Comparison of ENCODE assay signal across 8 cellular contexts in the genomic region with DNA sequence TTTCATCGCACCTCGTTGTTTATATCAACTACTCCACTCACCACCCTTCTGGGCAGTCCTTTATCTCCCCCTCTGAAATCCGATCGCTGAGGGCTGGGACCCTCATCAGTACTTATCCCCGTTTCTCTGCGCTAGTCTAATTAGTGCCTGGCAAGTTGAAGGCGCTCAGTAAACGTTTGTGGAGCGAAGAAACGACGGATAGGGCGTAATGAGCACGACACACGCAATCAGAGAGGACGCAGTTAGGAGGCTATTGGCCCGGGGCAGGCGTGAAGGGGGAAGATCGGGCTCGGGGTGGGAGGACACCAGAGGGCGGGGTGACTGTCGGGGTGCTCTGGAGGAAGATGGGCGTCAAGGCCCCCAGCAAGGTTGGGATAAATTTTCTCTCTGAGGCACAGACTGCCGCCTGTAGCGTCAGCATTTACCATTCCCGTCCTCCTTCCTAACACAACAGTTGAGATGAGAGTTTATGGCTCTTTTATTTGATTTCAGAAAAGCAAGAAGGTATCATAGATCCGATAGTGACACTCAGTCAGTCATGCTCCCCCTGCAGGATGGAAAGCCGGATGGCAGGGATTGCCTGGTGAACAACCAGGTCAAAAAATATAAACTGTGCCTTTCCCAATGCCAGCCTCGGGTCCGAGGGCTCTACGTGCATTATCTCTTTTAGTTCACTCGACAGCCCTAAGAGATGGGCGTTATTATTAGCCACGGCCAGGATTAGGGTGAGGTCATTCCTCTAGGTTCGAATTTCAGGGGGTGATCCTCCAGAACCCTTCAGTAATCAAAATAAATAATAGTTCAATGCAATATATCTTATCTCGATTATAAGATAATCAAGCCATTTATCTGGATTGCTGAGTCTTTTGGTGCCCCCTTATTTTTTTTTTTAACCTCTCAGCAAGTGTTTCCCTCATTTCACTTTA. TPM values are rescaled to one million over a fixed set of nuclear protein-coding genes. Genes with fewer than 3 reads are reported as not detected.
DNase-seq lines count a peak whose midpoint lies in the region; ATAC-seq and TF ChIP-seq lines count a peak whose summit lies in the region.

No MANE protein-coding gene starts in this region.

- intact Hi-C loops in Right ventricle myocardium inferior (cut with DNase I) = no loop called here
- intact Hi-C loops in tibial artery (cut with DNase I; ENCODE audit: low total_unique reads) = loop anchor here (2.0 kb wide), 1 partner anchor 20 kb away; no protein-coding TSS in a partner anchor

- H3K4me1 Mint-ChIP-seq in activated naive CD8-positive, alpha-beta T cell (ENCODE audit: low read depth) = peaks cover 31% of the 10 kb centered on the region

- no peaks in the 10 kb centered on the region for H3K27me3 Mint-ChIP-seq in activated naive CD8-positive, alpha-beta T cell

- ATAC-seq in GM21529 (IDR thresholded peaks at IDR 0.05; ENCODE audit: unreplicated experiment) = peak; percentile 54
- peak; percentile 87 for ATAC-seq in Right ventricle myocardium inferior

- peak overlapping the region; percentile 94 for H2AFZ ChIP-seq in parathyroid adenoma

- no peaks in the 10 kb centered on the region for H3K36me3 Mint-ChIP-seq in activated naive CD8-positive, alpha-beta T cell

- no peaks in the 10 kb centered on the region for H3K27me3 ChIP-seq in BLaER1 treated with 17β-estradiol and CSF1 and Interleukin-3, amounts not matched to agents 10 nM and 100 nM
- H3K27me3 ChIP-seq in parathyroid adenoma (ENCODE audit: control insufficient read depth, insufficient read depth, low read length) (no peaks in the 10 kb centered on the region), tibial artery (no peaks in the 10 kb centered on the region)

- H3K9me3 ChIP-seq in BLaER1 treated with 17β-estradiol and CSF1 and Interleukin-3, amounts not matched to agents 10 nM and 100 nM (replicated peaks in 1 of 11) = no peaks in the 10 kb centered on the region
- H3K9me3 ChIP-seq in parathyroid adenoma (ENCODE audit: control insufficient read depth, low read length) (no peaks in the 10 kb centered on the region), tibial artery (no peaks in the 10 kb centered on the region)

- TF ChIP-seq CTCF in parathyroid adenoma (IDR thresholded peaks at IDR 0.05) = peak; percentile 89
- peak; percentile 85 to 90 for TF ChIP-seq CTCF in tibial artery (IDR thresholded peaks at IDR 0.05)

- H3K36me3 ChIP-seq in BLaER1 treated with 17β-estradiol and CSF1 and Interleukin-3, amounts not matched to agents 10 nM and 100 nM = no peaks in the 10 kb centered on the region
- H3K36me3 ChIP-seq in parathyroid adenoma (ENCODE audit: control insufficient read depth, insufficient read depth, low read length) (no peaks in the 10 kb centered on the region), tibial artery (no peaks in the 10 kb centered on the region)

- no peaks in the 10 kb centered on the region for H3K9me3 Mint-ChIP-seq in activated naive CD8-positive, alpha-beta T cell (ENCODE audit: low read depth)

- peak; percentile 54 for DNase-seq in NCI-H1092 (lab: John Stamatoyannopoulos, UW)
- peak; percentile 67 for DNase-seq in SKM-1 (lab: John Stamatoyannopoulos, UW; ENCODE audit: unreplicated experiment)
- DNase-seq in Right ventricle myocardium inferior (ENCODE audit: missing footprints) = peak; percentile 89
- DNase-seq in tibial artery = peak; percentile 92 to 95

- no peaks in the 10 kb centered on the region for H3K79me2 ChIP-seq in parathyroid adenoma

- H3K4me1 ChIP-seq in BLaER1 treated with 17β-estradiol and CSF1 and Interleukin-3, amounts not matched to agents 10 nM and 100 nM = peaks cover 35 to 64% (median 50%) of the 10 kb centered on the region in 10 experiments
- H3K4me1 ChIP-seq in parathyroid adenoma (peaks cover 3% of the 10 kb centered on the region), tibial artery (peaks cover 0 to 19% (median 13%) of the 10 kb centered on the region in 4 donors)

- H4K20me1 ChIP-seq in BLaER1 treated with 17β-estradiol and CSF1 and Interleukin-3, amounts not matched to agents 10 nM and 100 nM = no peaks in the 10 kb centered on the region

- H3K4me3 ChIP-seq in BLaER1 treated with 17β-estradiol and CSF1 and Interleukin-3, amounts not matched to agents 10 nM and 100 nM = peak overlapping the region; percentile 63 to 76 (median 70)
- peak overlapping the region; percentile 72 for H3K4me3 ChIP-seq in parathyroid adenoma (ENCODE audit: low read depth, low read length)
- peak overlapping the region; percentile 71 to 77 for H3K4me3 ChIP-seq in tibial artery

- H3K4me3 Mint-ChIP-seq in activated naive CD8-positive, alpha-beta T cell = peak overlapping the region; percentile 98

- H3K4me2 ChIP-seq in BLaER1 treated with 17β-estradiol and CSF1 and Interleukin-3, amounts not matched to agents 10 nM and 100 nM = peak overlapping the region; percentile 86 to 99 (median 96)
- H3K4me2 ChIP-seq in parathyroid adenoma (ENCODE audit: low read length) = peak overlapping the region; percentile 89

- peak overlapping the region; percentile 83 to 98 (median 91) for H3K9ac ChIP-seq in BLaER1 treated with 17β-estradiol and CSF1 and Interleukin-3, amounts not matched to agents 10 nM and 100 nM
- peak overlapping the region; percentile 73 for H3K9ac ChIP-seq in parathyroid adenoma

- peak overlapping the region; percentile 98 for H3K27ac Mint-ChIP-seq in activated naive CD8-positive, alpha-beta T cell

- peak overlapping the region; percentile 78 to 98 (median 92) for H3K27ac ChIP-seq in BLaER1 treated with 17β-estradiol and CSF1 and Interleukin-3, amounts not matched to agents 10 nM and 100 nM
- H3K27ac ChIP-seq in parathyroid adenoma (peak overlapping the region; percentile 97), tibial artery (peak overlapping the region; percentile 100)

RNA-seq across cellular contexts. Expression of a gene that starts 9.5 kb away (rescaled TPM):
- 8.4 TPM for total RNA-seq in Right ventricle myocardium inferior

Comparison
In these comparisons a context has a peak if more than half of its experiments do, and no peak if none do; other contexts are left out.
1. Peak in every context shown above with its lines: DNase-seq, ATAC-seq, H3K4me3 ChIP-seq and H3K27ac ChIP-seq.